ENCODE assay signal across 19 cellular contexts in genomic region chr2:128591022-128591840, GRCh38.
A peak's percentile ranks its signal among the peaks of the same experiment; 100 is the strongest.
DNase-seq lines count a peak whose midpoint lies in the region; ATAC-seq and TF ChIP-seq lines count a peak whose summit lies in the region.
"Had no signal": no experiment of that assay in that cellular context is flagged by ENCODE, and none has a peak within 500 bp of the region (broad histone marks: within the 10 kb centered on the region; RNA-seq: fewer than 3 reads in every experiment).

No MANE protein-coding gene starts in this region.

- H3K27me3 ChIP-seq in BLaER1 treated with 17β-estradiol and CSF1 and Interleukin-3, amounts not matched to agents 10 nM and 100 nM, result no peaks in the 10 kb centered on the region; a peak in 1 of 22 replicates
- H3K27me3 ChIP-seq in mesenchymal stem cell (ENCODE audit: control insufficient read depth in 1 of 2, insufficient read depth in 1 of 2, low read length in 2 of 2), result peaks cover 12 to 46% of the 10 kb centered on the region in 2 experiments
- H3K27me3 ChIP-seq: MG63, SJSA1 had no signal

- no peak overlapping the region for H3K18ac ChIP-seq in mesenchymal stem cell (ENCODE audit: low read depth in 1 of 2, low read length in 2 of 2)

- no peak overlapping the region for H2BK120ac ChIP-seq in mesenchymal stem cell (ENCODE audit: low read depth, low read length)

- peaks cover 5 to 54% (median 41%) of the 10 kb centered on the region in 10 experiments for H3K4me1 ChIP-seq in BLaER1 treated with 17β-estradiol and CSF1 and Interleukin-3, amounts not matched to agents 10 nM and 100 nM
- peaks cover 24% of the 10 kb centered on the region for H3K4me1 ChIP-seq in mesenchymal stem cell (ENCODE audit: control insufficient read depth, insufficient read depth, low read depth, low read length)
- H3K4me1 ChIP-seq: SJSA1 had no signal

- no peak for TF ChIP-seq CTCF in progenitor cell of endocrine pancreas (IDR thresholded peaks at IDR 0.05; ENCODE audit: unreplicated experiment)

- DNase-seq in mesenchymal stem cell (no peak), progenitor cell of endocrine pancreas (ENCODE audit: low spot score, unreplicated experiment) (no peak)
- DNase-seq in effector memory CD8-positive, alpha-beta T cell, result no peak
- DNase-seq: GOT3, IMR-90, Karpas-422, MG63, NCI-H1048, NCI-H1436, NCI-H2029, NCI-H345, NCI-H524 treated with DMSO at 0.1 percent for 48 hours had no signal

- H3K9ac ChIP-seq in BLaER1 treated with 17β-estradiol and CSF1 and Interleukin-3, amounts not matched to agents 10 nM and 100 nM, result no peak overlapping the region
- no peak overlapping the region for H3K9ac ChIP-seq in mesenchymal stem cell (ENCODE audit: low read length)

- H3K27ac Mint-ChIP-seq in progenitor cell of endocrine pancreas, result peak overlapping the region; percentile 9
- H3K27ac Mint-ChIP-seq in effector memory CD8-positive, alpha-beta T cell, result no peak overlapping the region

- H3K14ac ChIP-seq in mesenchymal stem cell (ENCODE audit: low read length in 2 of 2), result no peak overlapping the region

- no peak overlapping the region for H3K27ac ChIP-seq in BLaER1 treated with 17β-estradiol and CSF1 and Interleukin-3, amounts not matched to agents 10 nM and 100 nM
- H3K27ac ChIP-seq in KOPT-K1 (ENCODE audit: low read depth, low read length, poor library complexity, severe bottlenecking) (peak overlapping the region; percentile 17), mesenchymal stem cell (ENCODE audit: low read length, poor library complexity, severe bottlenecking) (no peak overlapping the region)
- H3K27ac ChIP-seq: C4-2B, SJSA1 had no signal

- ATAC-seq in GM18519 (IDR thresholded peaks at IDR 0.05; ENCODE audit: low FRiP score, unreplicated experiment) (no peak), HG03108 (IDR thresholded peaks at IDR 0.05; ENCODE audit: unreplicated experiment) (no peak)
- ATAC-seq in effector memory CD8-positive, alpha-beta T cell (replicated peaks), result no peak
- ATAC-seq: Panc1 had no signal

- H2AFZ ChIP-seq in mesenchymal stem cell (ENCODE audit: low read depth, low read length), result no peak overlapping the region

- no peaks in the 10 kb centered on the region for H3K9me3 Mint-ChIP-seq in progenitor cell of endocrine pancreas (ENCODE audit: low read depth)
- no peaks in the 10 kb centered on the region for H3K9me3 Mint-ChIP-seq in effector memory CD8-positive, alpha-beta T cell

- H3K36me3 Mint-ChIP-seq in progenitor cell of endocrine pancreas (ENCODE audit: insufficient read depth), result no peaks in the 10 kb centered on the region
- H3K36me3 Mint-ChIP-seq in effector memory CD8-positive, alpha-beta T cell (ENCODE audit: insufficient read depth), result no peaks in the 10 kb centered on the region

- no peak overlapping the region for H4K8ac ChIP-seq in mesenchymal stem cell (ENCODE audit: low read length)

- H3K9me3 ChIP-seq in BLaER1 treated with 17β-estradiol and CSF1 and Interleukin-3, amounts not matched to agents 10 nM and 100 nM (replicated peaks in 1 of 11), result peaks cover 0 to 13% (median 0%) of the 10 kb centered on the region in 11 experiments; a peak in 4 of 22 replicates
- H3K9me3 ChIP-seq in KOPT-K1 (ENCODE audit: insufficient read depth, low read length, poor library complexity, severe bottlenecking) (no peaks in the 10 kb centered on the region), mesenchymal stem cell (ENCODE audit: control insufficient read depth, low read length) (no peaks in the 10 kb centered on the region)
- H3K9me3 ChIP-seq: MG63, SJSA1 had no signal

- H3K23ac ChIP-seq in mesenchymal stem cell (ENCODE audit: low read length in 2 of 2), result peak overlapping the region in 1 of 2 experiments; percentile 84

- no peak overlapping the region for H2BK5ac ChIP-seq in mesenchymal stem cell (ENCODE audit: low read depth, low read length, poor library complexity, severe bottlenecking)

- H3K79me1 ChIP-seq in mesenchymal stem cell (replicated peaks; ENCODE audit: low read length, poor library complexity, severe bottlenecking), result no peaks in the 10 kb centered on the region

- peaks cover 24% of the 10 kb centered on the region for H3K4me1 Mint-ChIP-seq in progenitor cell of endocrine pancreas (ENCODE audit: low read depth)
- no peaks in the 10 kb centered on the region for H3K4me1 Mint-ChIP-seq in effector memory CD8-positive, alpha-beta T cell (ENCODE audit: low read depth in 2 of 2)

- no peak overlapping the region for H2BK12ac ChIP-seq in mesenchymal stem cell (ENCODE audit: low read length in 2 of 2)

- H4K91ac ChIP-seq in mesenchymal stem cell (ENCODE audit: low read length), result peak overlapping the region; percentile 31

- no peak overlapping the region for H2AK5ac ChIP-seq in mesenchymal stem cell (ENCODE audit: low read length, severe bottlenecking)

- peaks cover 21% of the 10 kb centered on the region for H3K27me3 Mint-ChIP-seq in progenitor cell of endocrine pancreas
- H3K27me3 Mint-ChIP-seq in effector memory CD8-positive, alpha-beta T cell, result peaks cover 21 to 51% of the 10 kb centered on the region in 2 donors

- no peaks in the 10 kb centered on the region for H3K36me3 ChIP-seq in BLaER1 treated with 17β-estradiol and CSF1 and Interleukin-3, amounts not matched to agents 10 nM and 100 nM
- H3K36me3 ChIP-seq in KOPT-K1 (ENCODE audit: insufficient read depth, low read length) (no peaks in the 10 kb centered on the region), mesenchymal stem cell (ENCODE audit: control insufficient read depth in 1 of 2, insufficient read depth in 2 of 2, low read depth in 1 of 2, low read length in 2 of 2) (no peaks in the 10 kb centered on the region)
- H3K36me3 ChIP-seq: MG63, SJSA1 had no signal

- no peak overlapping the region for H2BK15ac ChIP-seq in mesenchymal stem cell (ENCODE audit: low read depth, poor library complexity, severe bottlenecking)

- H3K4me2 ChIP-seq in BLaER1 treated with 17β-estradiol and CSF1 and Interleukin-3, amounts not matched to agents 10 nM and 100 nM, result peak overlapping the region in 8 of 11 experiments; percentile 30 to 61 (median 44); a peak in 15 of 22 replicates
- H3K4me2 ChIP-seq in mesenchymal stem cell (ENCODE audit: low read length, poor library complexity, severe bottlenecking), result no peak overlapping the region

- no peak overlapping the region for H3K4me3 Mint-ChIP-seq in progenitor cell of endocrine pancreas (ENCODE audit: low read depth)
- no peak overlapping the region for H3K4me3 Mint-ChIP-seq in effector memory CD8-positive, alpha-beta T cell

- WGBS in mesenchymal stem cell, result 83% methylated on average over 8 of the region's 8 CpGs

- no peak overlapping the region for H3K4ac ChIP-seq in mesenchymal stem cell (ENCODE audit: low read depth in 1 of 2, low read length in 2 of 2)

- no peaks in the 10 kb centered on the region for H4K20me1 ChIP-seq in BLaER1 treated with 17β-estradiol and CSF1 and Interleukin-3, amounts not matched to agents 10 nM and 100 nM

- no peak overlapping the region for H3K4me3 ChIP-seq in BLaER1 treated with 17β-estradiol and CSF1 and Interleukin-3, amounts not matched to agents 10 nM and 100 nM
- no peak overlapping the region for H3K4me3 ChIP-seq in mesenchymal stem cell (ENCODE audit: insufficient read depth in 1 of 2, low read depth in 1 of 2, low read length in 2 of 2)
- H3K4me3 ChIP-seq: MG63, SJSA1 had no signal
